21 cellular contexts compared by ENCODE assay signal in genomic region chr9:121082075-121082474, GRCh38.
"Had no signal": no experiment of that assay in that cellular context is flagged by ENCODE, and none has a peak within 500 bp of the region (broad histone marks: within the 10 kb centered on the region; RNA-seq: fewer than 3 reads in every experiment).

No MANE protein-coding gene starts in this region.

- H3K4me1 ChIP-seq: body of pancreas, left lung, right atrium auricular region, suprapubic skin had no signal

- H3K27me3 ChIP-seq: body of pancreas, esophagus squamous epithelium, hepatocyte, left lung, right atrium auricular region, suprapubic skin had no signal

- H3K9me3 Mint-ChIP-seq: activated naive CD8-positive, alpha-beta T cell treated with anti-CD3 and anti-CD28 coated beads for 36 hours; central memory CD8-positive, alpha-beta T cell; natural killer cell had no signal

- H3K27ac ChIP-seq: body of pancreas, coronary artery, esophagus squamous epithelium, hepatocyte, left lung, right atrium auricular region, suprapubic skin had no signal

- H3K4me3 ChIP-seq: body of pancreas, coronary artery, esophagus squamous epithelium, hepatocyte, left lung, right atrium auricular region, suprapubic skin had no signal

- H3K4me2 ChIP-seq: hepatocyte had no signal

- ATAC-seq: activated CD4-positive, CD25-positive, alpha-beta regulatory T cell treated with anti-CD3 and anti-CD28 coated beads, Interleukin-2, amount 50 U/mL, for 24 hours; body of pancreas; left lung; natural killer cell; stimulated activated naive CD8-positive, alpha-beta T cell treated with anti-CD3 and anti-CD28 coated beads, Interleukin-15, Interleukin-2, amounts not matched to agents 100 U/mL and 50 U/mL, for 24 hours had no signal

- H3K27me3 Mint-ChIP-seq: activated naive CD8-positive, alpha-beta T cell treated with anti-CD3 and anti-CD28 coated beads for 36 hours; central memory CD8-positive, alpha-beta T cell; progenitor cell of endocrine pancreas had no signal

- H3K79me2 ChIP-seq: hepatocyte had no signal

- H3K4me3 Mint-ChIP-seq: activated naive CD8-positive, alpha-beta T cell treated with anti-CD3 and anti-CD28 coated beads for 36 hours; central memory CD8-positive, alpha-beta T cell; natural killer cell had no signal

- H3K9me3 ChIP-seq: body of pancreas, esophagus squamous epithelium, left lung, right atrium auricular region, suprapubic skin had no signal

- H2AFZ ChIP-seq: hepatocyte had no signal

- H3K27ac Mint-ChIP-seq: activated naive CD8-positive, alpha-beta T cell treated with anti-CD3 and anti-CD28 coated beads for 36 hours; progenitor cell of endocrine pancreas had no signal

- DNase-seq: activated CD4-positive, alpha-beta T cell treated with anti-CD3 and anti-CD28 coated beads, Interleukin-2, amount 50 U/mL, for 1 hour; activated CD8-positive, alpha-beta memory T cell treated with anti-CD3 and anti-CD28 coated beads for 24 hours; activated naive CD8-positive, alpha-beta T cell treated with anti-CD3 and anti-CD28 coated beads for 36 hours; amygdala; body of pancreas; effector CD8-positive, alpha-beta T cell; esophagus squamous epithelium; left lung; mammary epithelial cell; natural killer cell; nucleus accumbens; stimulated activated CD4-positive, alpha-beta T cell treated with anti-CD3 and anti-CD28 coated beads, Interleukin-4, amount 100 ng/mL, for 1 hour; stimulated activated naive CD8-positive, alpha-beta T cell treated with anti-CD3 and anti-CD28 coated beads, Interleukin-15, Interleukin-2, amounts not matched to agents 100 U/mL and 50 U/mL, for 24 hours; trophoblast cell had no signal
